In the genomic region with DNA sequence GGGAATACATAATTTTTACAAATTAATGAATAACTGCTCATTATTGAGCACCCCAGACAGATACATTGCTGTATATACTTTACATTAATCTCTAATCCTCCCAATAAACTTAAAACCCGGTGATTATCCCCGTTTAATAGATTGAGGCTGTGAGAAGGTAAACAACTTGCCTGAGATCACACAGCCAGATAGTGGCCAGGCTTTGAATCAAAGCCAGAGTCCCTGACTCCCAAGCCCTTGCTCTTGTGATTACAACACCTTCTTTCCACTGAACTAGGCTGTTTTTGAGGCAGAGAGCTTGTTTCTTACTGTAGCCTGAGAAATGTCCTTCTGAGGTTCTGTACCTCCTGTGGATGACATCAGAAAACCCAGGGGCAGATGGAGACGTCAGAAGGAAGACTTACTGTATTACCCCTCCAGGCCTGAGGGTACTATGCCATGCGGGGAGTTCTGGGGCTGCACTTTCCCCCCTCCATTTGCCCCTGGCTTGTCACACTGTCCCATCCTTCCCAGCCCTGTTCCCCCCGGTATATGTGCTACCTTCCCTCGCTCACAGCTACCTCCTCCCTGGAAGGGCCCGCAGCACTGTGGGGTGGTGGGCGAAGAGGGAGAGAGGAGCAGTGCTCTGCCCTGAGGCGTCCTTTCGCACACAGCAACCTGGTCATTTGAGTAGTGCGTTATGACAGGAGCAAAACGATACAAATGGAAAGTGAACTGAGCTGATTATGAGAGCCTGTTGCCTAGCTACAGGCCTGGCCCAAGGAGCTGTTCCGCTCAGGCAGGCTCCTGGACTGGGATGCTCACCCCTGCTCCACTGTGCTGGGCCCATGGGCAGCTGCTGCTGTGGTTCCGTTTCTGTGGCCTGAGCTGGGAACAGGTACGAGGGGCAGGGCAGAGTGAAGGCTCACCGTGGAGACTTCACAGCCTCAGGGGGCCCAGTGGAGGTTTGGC, we compare ENCODE assay signal across 7 cellular contexts. TPM values are rescaled to one million over a fixed set of nuclear protein-coding genes. Genes with fewer than 3 reads are reported as not detected.
DNase-seq lines count a peak whose midpoint lies in the region; ATAC-seq and TF ChIP-seq lines count a peak whose summit lies in the region.

No MANE protein-coding gene starts in this region.

- TF ChIP-seq CTCF in Calu3 (IDR thresholded peaks at IDR 0.05; ENCODE audit: unreplicated experiment) (no peak), IMR-90 (conservative IDR thresholded peaks at IDR 0.05; ENCODE audit: low read depth, low read length) (no peak), parathyroid adenoma (IDR thresholded peaks at IDR 0.05) (no peak), foreskin fibroblast (IDR thresholded peaks at IDR 0.05; ENCODE audit: low read depth, low read length) (no peak)

- H3K4me1 Mint-ChIP-seq in Calu3 (ENCODE audit: low read depth, unreplicated experiment), result peaks cover 30% of the 10 kb centered on the region

- no peak overlapping the region for H3K14ac ChIP-seq in IMR-90 (replicated peaks; ENCODE audit: low read depth, low read length)

- H2AK5ac ChIP-seq in IMR-90 (ENCODE audit: low read depth, low read length), result no peak overlapping the region

- H3K4ac ChIP-seq in IMR-90 (ENCODE audit: low read depth, low read length), result no peak overlapping the region

- BruUV-seq in Calu3 (replicated peaks; lab: Mats Ljungman, UMichigan) (no TSS peak), IMR-90 (replicated peaks; lab: Mats Ljungman, UMichigan) (no TSS peak)

- H4K5ac ChIP-seq in IMR-90 (ENCODE audit: low read depth, low read length), result no peak overlapping the region

- no peak for TF ChIP-seq RAD21 in IMR-90 (IDR thresholded peaks at IDR 0.05; ENCODE audit: low read length)

- CTCF ChIA-PET in Calu3 (lab: Charles Lee), result interaction anchor here (1.0 to 1.6 kb wide), 2 partner anchors 98 kb away, joined by 3 to 5 read pairs; no protein-coding TSS in a partner anchor
- CTCF ChIA-PET in IMR-90 (lab: Yijun Ruan, JAX), result interaction anchor here (0.8 kb wide), 1 partner anchor 98 kb away, joined by 3 read pairs; no protein-coding TSS in a partner anchor

- H4K20me1 ChIP-seq in IMR-90 (ENCODE audit: insufficient read depth, low read length), result peaks cover 3% of the 10 kb centered on the region; the same call in 1 of the 2 replicates

- whole genome bisulfite sequencing in IMR-90 (ENCODE audit: extremely low coverage in 2 of 2, insufficient read length in 1 of 2), 2 experiments, result 72% methylated on average over 7 of the region's 16 CpGs; no CpG with 5 or more reads in 1 of the 2 experiments

- no peak overlapping the region for H2AFZ ChIP-seq in IMR-90 (replicated peaks; ENCODE audit: low read length, poor library complexity)
- H2AFZ ChIP-seq in parathyroid adenoma, result peak overlapping the region; percentile 48

- H3K4me2 ChIP-seq in IMR-90 (ENCODE audit: low read depth, low read length), result no peak overlapping the region
- peak overlapping the region; percentile 48 for H3K4me2 ChIP-seq in parathyroid adenoma (ENCODE audit: low read length)

- H2BK20ac ChIP-seq in IMR-90 (ENCODE audit: low read depth, low read length), result no peak overlapping the region

- TF ChIP-seq POLR2A in IMR-90 (IDR thresholded peaks at IDR 0.05; ENCODE audit: low read depth, low read length), result no peak

- H2BK5ac ChIP-seq in IMR-90 (ENCODE audit: low read depth, low read length, poor library complexity, severe bottlenecking), result no peak overlapping the region

- H3K27me3 ChIP-seq in IMR-90 (ENCODE audit: control insufficient read depth, insufficient read depth, low read length) (peaks cover 57% of the 10 kb centered on the region), parathyroid adenoma (ENCODE audit: control insufficient read depth, insufficient read depth, low read length) (no peaks in the 10 kb centered on the region)

- ATAC-seq in IMR-90 (ENCODE audit: low read depth), result no peak

- H3K27ac Mint-ChIP-seq in Calu3 (ENCODE audit: unreplicated experiment), result peak overlapping the region; percentile 50

- H3K4me3 ChIP-seq in IMR-90 (ENCODE audit: insufficient read depth, low read depth, low read length) (no peak overlapping the region), parathyroid adenoma (ENCODE audit: low read depth, low read length) (peak overlapping the region; percentile 25), foreskin fibroblast (ENCODE audit: low read depth in 1 of 2, low read length in 2 of 2) (no peak overlapping the region)

- H2BK15ac ChIP-seq in IMR-90 (ENCODE audit: low read depth, low read length), result no peak overlapping the region

- dilution Hi-C loops in IMR-90 (cut with HindIII; ENCODE audit: low sequenced_read_pairs, unreplicated experiment), result no loop called here

- H3K4me1 ChIP-seq in IMR-90 (ENCODE audit: control insufficient read depth, insufficient read depth, low read length), result no peaks in the 10 kb centered on the region
- peaks cover 19% of the 10 kb centered on the region for H3K4me1 ChIP-seq in parathyroid adenoma

- no peak overlapping the region for H3K56ac ChIP-seq in IMR-90 (ENCODE audit: extremely low read depth, insufficient read depth, low read length)

- H3K4me3 Mint-ChIP-seq in Calu3 (ENCODE audit: low read depth, unreplicated experiment), result no peak overlapping the region

- no peaks in the 10 kb centered on the region for H3K9me1 ChIP-seq in IMR-90 (ENCODE audit: insufficient read depth, low read length)

- H3K9me3 ChIP-seq in IMR-90 (ENCODE audit: control insufficient read depth, insufficient read depth, low read length) (no peaks in the 10 kb centered on the region), parathyroid adenoma (ENCODE audit: control insufficient read depth, low read length) (no peaks in the 10 kb centered on the region)

- no peak overlapping the region for H3K23ac ChIP-seq in IMR-90 (ENCODE audit: low read depth, low read length)

- peaks cover 12% of the 10 kb centered on the region for H3K79me2 ChIP-seq in parathyroid adenoma

- DNase-seq in Calu3 (no peak), IMR-90 (peak; percentile 9), cerebellar cortex (ENCODE audit: low spot score) (peak; percentile 52), NCI-H345 (lab: John Stamatoyannopoulos, UW) (no peak), occipital lobe (lab: John Stamatoyannopoulos, UW) (no peak), foreskin fibroblast (no peak)

- no peak overlapping the region for H2AK9ac ChIP-seq in IMR-90 (replicated peaks; ENCODE audit: low read depth, low read length, poor library complexity)

- no peak overlapping the region for H2BK120ac ChIP-seq in IMR-90 (ENCODE audit: low read depth, low read length)

- H3K27me3 Mint-ChIP-seq in Calu3 (ENCODE audit: unreplicated experiment), result no peaks in the 10 kb centered on the region

- H3K27ac ChIP-seq in IMR-90 (ENCODE audit: insufficient read depth, low read length) (no peak overlapping the region), parathyroid adenoma (peak overlapping the region; percentile 96)

- no peaks in the 10 kb centered on the region for H3K9me3 Mint-ChIP-seq in Calu3 (ENCODE audit: low read depth, unreplicated experiment)

- no peak overlapping the region for H3K9ac ChIP-seq in IMR-90 (ENCODE audit: low read depth, low read length)
- H3K9ac ChIP-seq in parathyroid adenoma, result no peak overlapping the region

- H3K79me1 ChIP-seq in IMR-90 (ENCODE audit: low read depth in 1 of 2, low read length in 2 of 2), result no peaks in the 10 kb centered on the region

- POLR2A ChIA-PET in IMR-90 (lab: Charles Lee; ENCODE audit: unreplicated experiment), result no interaction called here

- H3K36me3 ChIP-seq in IMR-90 (ENCODE audit: control insufficient read depth, insufficient read depth, low read length), result no peaks in the 10 kb centered on the region
- H3K36me3 ChIP-seq in parathyroid adenoma (ENCODE audit: control insufficient read depth, insufficient read depth, low read length), result no peaks in the 10 kb centered on the region

- in situ Hi-C loops in IMR-90 (cut with MboI; ENCODE audit: low sequenced_read_pairs), result no loop called here

- no peak overlapping the region for H4K8ac ChIP-seq in IMR-90 (ENCODE audit: low read depth in 2 of 2, low read length in 2 of 2)

- no peak overlapping the region for H3K18ac ChIP-seq in IMR-90 (ENCODE audit: low read depth, low read length)

- intact Hi-C loops in Calu3 (cut with micrococcal nuclease; ENCODE audit: unreplicated experiment), result loop anchor here (5.0 kb wide), 1 partner anchor 78 kb away; no protein-coding TSS in a partner anchor
- intact Hi-C loops in IMR-90 (cut with micrococcal nuclease), result no loop called here

- no peak overlapping the region for H4K91ac ChIP-seq in IMR-90 (ENCODE audit: insufficient read depth, low read depth, low read length)

- H3K36me3 Mint-ChIP-seq in Calu3 (ENCODE audit: insufficient read depth, unreplicated experiment), result peaks cover 25% of the 10 kb centered on the region

TF ChIP-seq in IMR-90, 13 proteins besides CTCF, POLR2A, EP300 and RAD21:
- no peak for TF ChIP-seq NFE2L2 (IDR thresholded peaks at IDR 0.05; ENCODE audit: low read depth, low read length)
- TF ChIP-seq BHLHE40 (IDR thresholded peaks at IDR 0.05; ENCODE audit: low read depth, low read length), result no peak
TF ChIP-seq in IMR-90: peak in this region for 0.

RNA-seq across cellular contexts. Expression of gene KCNC4, which starts 4.6 kb away (rescaled TPM):
- total RNA-seq in Calu3 (2022), result 16.0 and 24.3 TPM in 2 replicates
- total RNA-seq in IMR-90 (2012; rRNA removed), result 0.18 and 0.28 TPM in 2 replicates
- polyA plus RNA-seq in IMR-90 (2012; rRNA removed), result 1.9 and 2.3 TPM in 2 replicates
- 1.3 and 2.1 TPM in 2 replicates for polyA plus RNA-seq in IMR-90 (2012; cell fraction: cytosol; rRNA removed)
- polyA plus RNA-seq in IMR-90 (2012; cell fraction: nucleus; rRNA removed; ENCODE audit: low replicate concordance), result 2.6 and 5.8 TPM in 2 replicates
- total RNA-seq in occipital lobe, result 4.8 TPM

Comparison
In these comparisons a context has a peak if more than half of its experiments do, and no peak if none do; other contexts are left out.
1. DNase-seq: peak in IMR-90 (single experiment) and cerebellar cortex (single experiment); none in Calu3 (single experiment), NCI-H345 (single experiment), occipital lobe (single experiment) and foreskin fibroblast (0 of 2).